9 cellular contexts compared by ENCODE assay signal in the genomic region with DNA sequence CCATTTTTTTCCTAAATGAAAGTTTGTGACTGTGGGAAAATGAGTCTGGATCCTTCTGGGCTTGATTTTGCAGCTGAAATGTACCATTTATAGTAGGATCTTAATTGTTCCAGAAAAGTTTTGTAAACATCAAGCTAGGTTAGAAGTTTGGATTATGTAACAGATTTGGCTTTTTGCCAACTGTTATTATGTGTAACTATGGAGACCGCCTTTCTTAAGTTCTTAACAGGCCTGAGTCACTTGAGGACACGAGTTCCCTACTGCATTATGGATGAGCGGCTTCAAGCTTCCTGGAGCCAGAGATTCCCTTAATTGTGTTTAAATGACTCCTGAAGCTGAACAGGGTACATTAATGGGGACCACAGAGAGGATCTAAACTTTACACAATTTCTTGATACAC. TPM values are rescaled to one million over a fixed set of nuclear protein-coding genes. Genes with fewer than 3 reads are reported as not detected.
DNase-seq lines count a peak whose midpoint lies in the region; ATAC-seq and TF ChIP-seq lines count a peak whose summit lies in the region.
"Had no signal": no experiment of that assay in that cellular context is flagged by ENCODE, and none has a peak within 500 bp of the region (broad histone marks: within the 10 kb centered on the region; RNA-seq: fewer than 3 reads in every experiment).

No MANE protein-coding gene starts in this region.

- no peaks in the 10 kb centered on the region for H3K27me3 ChIP-seq in trophoblast cell (ENCODE audit: insufficient read depth, low read length)

- no peak overlapping the region for H3K18ac ChIP-seq in trophoblast cell (ENCODE audit: low read length)

- no peak overlapping the region for H3K4me3 ChIP-seq in AG04449 (ENCODE audit: low read depth, low read length)
- H3K4me3 ChIP-seq in fibroblast of the aortic adventitia (ENCODE audit: low read depth, low read length): no peak overlapping the region
- no peak overlapping the region for H3K4me3 ChIP-seq in trophoblast cell (ENCODE audit: low read depth, low read length)

- no peak overlapping the region for H2BK12ac ChIP-seq in trophoblast cell (ENCODE audit: low read length)

- no peak overlapping the region for H3K4ac ChIP-seq in trophoblast cell (ENCODE audit: low read depth, low read length)

- H3K4me3 Mint-ChIP-seq in activated T-cell treated with anti-CD3 and anti-CD28 coated beads, Interleukin-2, amount 50 U/mL, for 24 hours: no peak overlapping the region
- H3K4me3 Mint-ChIP-seq: activated B cell treated with CpG ODN at 0.5 μM for 24 hours had no signal

- H3K27me3 Mint-ChIP-seq in activated T-cell treated with anti-CD3 and anti-CD28 coated beads, Interleukin-2, amount 50 U/mL, for 24 hours: no peaks in the 10 kb centered on the region
- H3K27me3 Mint-ChIP-seq: activated B cell treated with CpG ODN at 0.5 μM for 24 hours had no signal

- peak; percentile 63 for DNase-seq in AG04449 (ENCODE audit: low read depth, low spot score)
- DNase-seq in KBM-7: peak; percentile 64
- DNase-seq in RPMI7951 (ENCODE audit: low read depth): peak; percentile 80
- DNase-seq in fibroblast of the aortic adventitia (ENCODE audit: low read depth): peak; percentile 95
- DNase-seq in trophoblast cell: peak; percentile 29 to 93
- DNase-seq in GM19240 (ENCODE audit: insufficient read length, low spot score): no peak
- no peak for DNase-seq in activated T-cell treated with anti-CD3 and anti-CD28 coated beads, Interleukin-2, amount 50 U/mL, for 24 hours
- DNase-seq: activated B cell treated with CpG ODN at 0.5 μM for 24 hours had no signal

- no peaks in the 10 kb centered on the region for H3K79me2 ChIP-seq in trophoblast cell (ENCODE audit: control insufficient read depth, insufficient read depth, low read length, poor library complexity)

- no peak overlapping the region for H4K91ac ChIP-seq in trophoblast cell (ENCODE audit: low read depth, low read length)

- POLR2A ChIA-PET in AG04449 (lab: Yijun Ruan, JAX): interaction anchor here (1.0 kb wide), 1 partner anchor 22 kb away, joined by 3 read pairs; a partner anchor contains a TSS

- H3K14ac ChIP-seq in trophoblast cell (ENCODE audit: low read length): no peak overlapping the region

- H4K8ac ChIP-seq in trophoblast cell (ENCODE audit: low read depth, low read length): no peak overlapping the region

- H2AFZ ChIP-seq in trophoblast cell (ENCODE audit: insufficient read depth, low read length, poor library complexity): no peak overlapping the region

- no peaks in the 10 kb centered on the region for H3K4me1 ChIP-seq in trophoblast cell (ENCODE audit: control insufficient read depth in 1 of 2, insufficient read depth in 2 of 2, low read length in 2 of 2)

- H3K79me1 ChIP-seq in trophoblast cell (ENCODE audit: low read length): no peaks in the 10 kb centered on the region

- no peak overlapping the region for H2BK5ac ChIP-seq in trophoblast cell (ENCODE audit: low read depth, low read length, poor library complexity)

- no peak overlapping the region for H3K23ac ChIP-seq in trophoblast cell (ENCODE audit: low read length)

- H3K27ac ChIP-seq in trophoblast cell (ENCODE audit: low read depth, low read length): no peak overlapping the region

- no peak overlapping the region for H3K9ac ChIP-seq in trophoblast cell (ENCODE audit: low read length)

- peaks cover 33% of the 10 kb centered on the region for H3K4me1 Mint-ChIP-seq in activated T-cell treated with anti-CD3 and anti-CD28 coated beads, Interleukin-2, amount 50 U/mL, for 24 hours (ENCODE audit: low read depth)

- H2BK120ac ChIP-seq in trophoblast cell (ENCODE audit: insufficient read depth, low read length, poor library complexity): no peak overlapping the region

- CTCF ChIA-PET in AG04449 (lab: Yijun Ruan, JAX): interaction anchor here (0.6 kb wide), 1 partner anchor 66 kb away, joined by 3 read pairs; no protein-coding TSS in a partner anchor

- TF ChIP-seq CTCF in AG04449 (IDR thresholded peaks at IDR 0.05; ENCODE audit: insufficient read depth, low read length, missing control alignments): no peak
- no peak for TF ChIP-seq CTCF in fibroblast of the aortic adventitia (IDR thresholded peaks at IDR 0.05; ENCODE audit: insufficient read depth, low read length)

- no peaks in the 10 kb centered on the region for H3K9me3 Mint-ChIP-seq in activated T-cell treated with anti-CD3 and anti-CD28 coated beads, Interleukin-2, amount 50 U/mL, for 24 hours
- H3K9me3 Mint-ChIP-seq: activated B cell treated with CpG ODN at 0.5 μM for 24 hours had no signal

- no peaks in the 10 kb centered on the region for H3K9me3 ChIP-seq in trophoblast cell (ENCODE audit: insufficient read depth, low read depth, low read length)

- no peak overlapping the region for H2AK5ac ChIP-seq in trophoblast cell (ENCODE audit: low read length)

- H3K36me3 Mint-ChIP-seq in activated T-cell treated with anti-CD3 and anti-CD28 coated beads, Interleukin-2, amount 50 U/mL, for 24 hours (ENCODE audit: low read depth): peaks cover 74% of the 10 kb centered on the region

- WGBS in trophoblast cell (ENCODE audit: extremely low coverage, insufficient coverage, insufficient read length): no CpG with 5 or more reads among the region's 3 CpGs

- in situ Hi-C loops in KBM-7 (cut with MboI; ENCODE audit: low pct_unique_long_range_greater_than_20kb, low sequenced_read_pairs): no loop called here

- H4K12ac ChIP-seq in trophoblast cell (ENCODE audit: low read depth, low read length): no peak overlapping the region

- no peak overlapping the region for H3K4me2 ChIP-seq in trophoblast cell (ENCODE audit: low read length)

- ATAC-seq in HG02884 (IDR thresholded peaks at IDR 0.05; ENCODE audit: unreplicated experiment): no peak

- no peak overlapping the region for H3K27ac Mint-ChIP-seq in activated T-cell treated with anti-CD3 and anti-CD28 coated beads, Interleukin-2, amount 50 U/mL, for 24 hours
- H3K27ac Mint-ChIP-seq: activated B cell treated with CpG ODN at 0.5 μM for 24 hours had no signal

- peaks cover 0 to 4% of the 10 kb centered on the region in 2 experiments for H3K36me3 ChIP-seq in trophoblast cell (ENCODE audit: control insufficient read depth in 1 of 2, insufficient read depth in 2 of 2, low read length in 2 of 2)

RNA-seq across cellular contexts. Expression of a gene that starts 22.2 kb away (rescaled TPM):
- total RNA-seq in RPMI7951 (2014; rRNA removed; shearing (Covaris generic)): 6.6 and 8.1 TPM in 2 replicates
- 2.0 and 4.7 TPM in 2 replicates for total RNA-seq in fibroblast of the aortic adventitia (ENCODE audit: low replicate concordance)
- polyA plus RNA-seq in trophoblast cell (2013): 4.8 and 5.0 TPM in 2 replicates

RNA-seq across cellular contexts. Expression of a gene that starts 27.3 kb away (rescaled TPM):
- total RNA-seq in RPMI7951 (2014; rRNA removed; shearing (Covaris generic)): 6.4 and 7.0 TPM in 2 replicates
- total RNA-seq in fibroblast of the aortic adventitia (ENCODE audit: low replicate concordance): 2.8 and 8.9 TPM in 2 replicates
- 13.3 and 13.4 TPM in 2 replicates for polyA plus RNA-seq in trophoblast cell (2013)

Comparison
In these comparisons a context has a peak if more than half of its experiments do, and no peak if none do; other contexts are left out.
1. DNase-seq: peak in AG04449 (single experiment), KBM-7 (single experiment), RPMI7951 (single experiment), fibroblast of the aortic adventitia (single experiment) and trophoblast cell (2 of 2); none in GM19240 (single experiment) and activated T-cell treated with anti-CD3 and anti-CD28 coated beads, Interleukin-2, amount 50 U/mL, for 24 hours (single experiment).